In the genomic region with DNA sequence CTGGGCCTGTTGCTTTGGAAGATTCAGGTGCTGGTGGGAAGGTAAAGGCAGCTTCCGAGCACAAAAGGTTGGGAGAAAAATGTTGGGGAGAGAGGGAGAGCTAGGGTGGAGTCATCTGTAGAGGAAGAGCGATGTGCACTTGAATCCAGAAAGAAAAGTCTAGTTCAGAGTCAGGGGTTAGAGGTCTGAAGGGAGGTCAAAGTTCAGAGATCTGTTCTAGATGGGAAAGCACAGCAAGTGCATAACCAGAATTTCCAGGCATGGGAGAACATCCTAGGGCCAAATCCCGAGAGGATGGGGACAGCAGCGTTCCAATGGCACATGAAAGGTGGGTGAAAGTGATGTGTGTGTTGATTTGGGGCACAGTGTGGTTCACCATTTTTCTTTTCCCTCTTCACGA, we compare ENCODE assay signal across 8 cellular contexts.
"Had no signal": no experiment of that assay in that cellular context is flagged by ENCODE, and none has a peak within 500 bp of the region (broad histone marks: within the 10 kb centered on the region; RNA-seq: fewer than 3 reads in every experiment).

No MANE protein-coding gene starts in this region.

- H3K9me3 Mint-ChIP-seq: HFFc6 had no signal

- H3K4me2 ChIP-seq: KMS-11 had no signal

- H3K4me3 Mint-ChIP-seq: HFFc6 had no signal

- H3K4me1 ChIP-seq: HAP-1 had no signal

- H3K9me3 ChIP-seq: HAP-1 had no signal

- H3K4me3 ChIP-seq: HAP-1 had no signal

- H3K9ac ChIP-seq: KMS-11 had no signal

- ATAC-seq: HCT116, HepG2 had no signal

- H3K27ac Mint-ChIP-seq: HFFc6 had no signal

- DNase-seq: GOT3, H7, HFFc6, KBM-7 had no signal

- H3K36me3 ChIP-seq: HAP-1 had no signal

- H3K27ac ChIP-seq: KMS-11 had no signal
